ENCODE assay signal across 8 cellular contexts in genomic region chr15:48177875-48178611, GRCh38. TPM values are rescaled to one million over a fixed set of nuclear protein-coding genes. Genes with fewer than 3 reads are reported as not detected.
DNase-seq lines count a peak whose midpoint lies in the region; ATAC-seq and TF ChIP-seq lines count a peak whose summit lies in the region.

MYEF2 (minus strand) TSS chr15:48178295; CDS start chr15:48178237, 58 bp downstream.

- ATAC-seq in GM21619 (IDR thresholded peaks at IDR 0.05; ENCODE audit: unreplicated experiment) = peak; percentile 69
- peak; percentile 92 for ATAC-seq in upper lobe of right lung

- peak; percentile 14 for DNase-seq in DMS79 (lab: John Stamatoyannopoulos, UW)
- peak; percentile 23 for DNase-seq in KG1 (lab: John Stamatoyannopoulos, UW)
- DNase-seq in SW480 (ENCODE audit: low spot score) = peak; percentile 63
- DNase-seq in amniotic stem cell (lab: John Stamatoyannopoulos, UW) = peak; percentile 55
- peak; percentile 61 for DNase-seq in left ventricle myocardium inferior
- DNase-seq in posterior vena cava (ENCODE audit: low spot score) = peak; percentile 85
- DNase-seq in upper lobe of right lung = peak; percentile 87

- peaks cover 8% of the 10 kb centered on the region for H3K9me3 ChIP-seq in left ventricle myocardium inferior (replicated peaks)
- H3K9me3 ChIP-seq in upper lobe of right lung = no peaks in the 10 kb centered on the region

- no peaks in the 10 kb centered on the region for H3K36me3 ChIP-seq in left ventricle myocardium inferior
- no peaks in the 10 kb centered on the region for H3K36me3 ChIP-seq in upper lobe of right lung

- H3K4me3 ChIP-seq in left ventricle myocardium inferior (peak within 1 kb of the TSS; percentile 75), upper lobe of right lung (peak within 1 kb of the TSS; percentile 65)

- H3K27me3 ChIP-seq in left ventricle myocardium inferior (ENCODE audit: low read depth) (peaks cover 14% of the 10 kb centered on the region), upper lobe of right lung (peaks cover 4% of the 10 kb centered on the region)

- intact Hi-C loops in left ventricle myocardium inferior (cut with micrococcal nuclease) (no loop called here), posterior vena cava (cut with DNase I) (no loop called here), upper lobe of right lung (cut with DNase I) (no loop called here)

- H3K27ac ChIP-seq in left ventricle myocardium inferior (replicated peaks) (peak within 1 kb of the TSS; percentile 60), upper lobe of right lung (peak within 1 kb of the TSS; percentile 65)

- H3K4me1 ChIP-seq in left ventricle myocardium inferior = peaks cover 22% of the 10 kb centered on the region
- H3K4me1 ChIP-seq in upper lobe of right lung = peaks cover 6% of the 10 kb centered on the region

- TF ChIP-seq CTCF in left ventricle myocardium inferior (IDR thresholded peaks at IDR 0.05; ENCODE audit: borderline replicate concordance) (peak; percentile 24), upper lobe of right lung (IDR thresholded peaks at IDR 0.05) (peak; percentile 11)

RNA-seq across cellular contexts. Expression of gene MYEF2, which starts in this region (rescaled TPM):
- total RNA-seq in left ventricle myocardium inferior (11.9 TPM), posterior vena cava (10 to 100 TPM; 16.5 to 34.5 TPM), upper lobe of right lung (21.3 TPM)

Comparison
In these comparisons a context has a peak if more than half of its experiments do, and no peak if none do; other contexts are left out.
1. Peak in every context shown above with its lines: DNase-seq, ATAC-seq, H3K4me3 ChIP-seq and H3K27ac ChIP-seq.
2. DNase-seq: peak in every context shown above with its lines; median percentile 87 in upper lobe of right lung; 85 in posterior vena cava; 63 in SW480; 61 in left ventricle myocardium inferior; 55 in amniotic stem cell; 23 in KG1; 14 in DMS79.